Comparison of ENCODE assay signal across 20 cellular contexts in the genomic region with DNA sequence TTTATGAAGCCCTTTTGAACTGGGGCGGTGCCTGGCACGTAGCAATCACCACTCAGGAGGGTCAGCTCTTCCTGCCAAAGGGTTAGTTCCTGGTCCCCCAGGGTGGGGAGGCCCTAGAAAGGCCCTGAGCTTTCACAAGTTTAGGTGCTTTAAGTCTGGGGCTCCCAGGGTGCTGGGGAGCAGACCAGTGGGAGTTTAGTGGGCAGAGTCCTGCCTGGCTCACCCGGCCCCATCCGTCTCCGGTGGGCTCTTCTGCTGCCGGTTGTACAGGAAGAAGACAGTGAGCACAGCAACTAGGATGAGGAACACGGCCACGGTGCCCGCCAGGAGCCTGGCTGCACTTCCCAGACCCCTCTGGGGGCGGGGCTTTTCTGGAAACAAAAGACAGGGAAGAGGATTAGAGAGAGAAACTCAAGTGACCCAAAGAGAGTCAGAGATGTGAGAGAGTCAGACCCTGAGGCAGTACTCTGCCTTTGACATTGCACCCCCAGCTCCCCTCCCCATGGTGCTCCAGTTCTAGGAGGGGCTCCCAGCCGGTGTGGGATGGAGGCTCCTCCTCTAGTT.
DNase-seq lines count a peak whose midpoint lies in the region; ATAC-seq and TF ChIP-seq lines count a peak whose summit lies in the region.
"Had no signal": no experiment of that assay in that cellular context is flagged by ENCODE, and none has a peak within 500 bp of the region (broad histone marks: within the 10 kb centered on the region; RNA-seq: fewer than 3 reads in every experiment).

No MANE protein-coding gene starts in this region.

- H3K27ac Mint-ChIP-seq in WTC11 = no peak overlapping the region
- no peak overlapping the region for H3K27ac Mint-ChIP-seq in activated CD4-positive, alpha-beta T cell treated with anti-CD3 and anti-CD28 coated beads for 36 hours
- H3K27ac Mint-ChIP-seq: CD8-positive, alpha-beta T cell; HFFc6 had no signal

- H3K23ac ChIP-seq in IMR-90 (ENCODE audit: low read depth, low read length) = no peak overlapping the region

- H3K79me1 ChIP-seq in IMR-90 (ENCODE audit: low read depth in 1 of 2, low read length in 2 of 2) = no peaks in the 10 kb centered on the region

- dilution Hi-C loops in IMR-90 (cut with HindIII; ENCODE audit: low sequenced_read_pairs, unreplicated experiment) = no loop called here

- H2AFZ ChIP-seq in IMR-90 (replicated peaks; ENCODE audit: low read length, poor library complexity) (peak overlapping the region; percentile 21), osteoblast (ENCODE audit: low read length) (no peak overlapping the region)

- H3K79me2 ChIP-seq in osteoblast (ENCODE audit: insufficient read depth, low read length) = no peaks in the 10 kb centered on the region

- H3K36me3 Mint-ChIP-seq in WTC11 = no peaks in the 10 kb centered on the region
- no peaks in the 10 kb centered on the region for H3K36me3 Mint-ChIP-seq in activated CD4-positive, alpha-beta T cell treated with anti-CD3 and anti-CD28 coated beads for 36 hours (ENCODE audit: low read depth)
- H3K36me3 Mint-ChIP-seq: CD8-positive, alpha-beta T cell; IgD-negative memory B cell had no signal

- intact Hi-C loops in IMR-90 (cut with micrococcal nuclease) = loop anchor here (5.0 kb wide), 1 partner anchor 157 kb away; no protein-coding TSS in a partner anchor
- intact Hi-C loops in activated CD4-positive, alpha-beta T cell treated with anti-CD3 and anti-CD28 coated beads for 36 hours (cut with DNase I, micrococcal nuclease) = no loop called here

- no peaks in the 10 kb centered on the region for H3K9me3 ChIP-seq in IMR-90 (ENCODE audit: control insufficient read depth, insufficient read depth, low read length)
- no peaks in the 10 kb centered on the region for H3K9me3 ChIP-seq in osteoblast (ENCODE audit: low read depth, low read length)
- H3K9me3 ChIP-seq: A549; BLaER1 treated with 17β-estradiol and CSF1 and Interleukin-3, amounts not matched to agents 10 nM and 100 nM had no signal

- H3K9ac ChIP-seq in IMR-90 (ENCODE audit: low read depth, low read length) = no peak overlapping the region
- H3K9ac ChIP-seq: BLaER1 treated with 17β-estradiol and CSF1 and Interleukin-3, amounts not matched to agents 10 nM and 100 nM had no signal

- no peaks in the 10 kb centered on the region for H4K20me1 ChIP-seq in IMR-90 (ENCODE audit: insufficient read depth, low read length)
- H4K20me1 ChIP-seq in osteoblast (ENCODE audit: insufficient read depth, low read length) = no peaks in the 10 kb centered on the region

- no peak overlapping the region for H3K18ac ChIP-seq in IMR-90 (ENCODE audit: low read depth, low read length)

- H4K5ac ChIP-seq in IMR-90 (ENCODE audit: low read depth, low read length) = no peak overlapping the region

- BruUV-seq in IMR-90 (replicated peaks; lab: Mats Ljungman, UMichigan) = no TSS peak

- no peaks in the 10 kb centered on the region for H3K36me3 ChIP-seq in IMR-90 (ENCODE audit: control insufficient read depth, insufficient read depth, low read length)
- no peaks in the 10 kb centered on the region for H3K36me3 ChIP-seq in osteoblast (ENCODE audit: insufficient read depth, low read length)
- H3K36me3 ChIP-seq: BLaER1 treated with 17β-estradiol and CSF1 and Interleukin-3, amounts not matched to agents 10 nM and 100 nM had no signal

- H3K56ac ChIP-seq in IMR-90 (ENCODE audit: extremely low read depth, insufficient read depth, low read length) = no peak overlapping the region

- TF ChIP-seq RAD21 in IMR-90 (IDR thresholded peaks at IDR 0.05; ENCODE audit: low read length) = no peak

- H3K27ac ChIP-seq in IMR-90 (ENCODE audit: insufficient read depth, low read length) (no peak overlapping the region), osteoblast (ENCODE audit: low read depth, low read length) (no peak overlapping the region)
- H3K27ac ChIP-seq: 22Rv1; A549; BLaER1 treated with 17β-estradiol and CSF1 and Interleukin-3, amounts not matched to agents 10 nM and 100 nM had no signal

- TF ChIP-seq CTCF in IMR-90 (conservative IDR thresholded peaks at IDR 0.05; ENCODE audit: low read depth, low read length) (no peak), WTC11 (IDR thresholded peaks at IDR 0.05) (no peak), osteoblast (IDR thresholded peaks at IDR 0.05; ENCODE audit: extremely low read depth, low read depth, low read length) (no peak)

- POLR2A ChIA-PET in IMR-90 (lab: Charles Lee; ENCODE audit: unreplicated experiment) (no interaction called here), WTC11 (lab: Charles Lee) (no interaction called here)
- POLR2A ChIA-PET in activated CD4-positive, alpha-beta T cell treated with anti-CD3 and anti-CD28 coated beads for 36 hours (lab: Charles Lee) = no interaction called here

- no peak overlapping the region for H2AK9ac ChIP-seq in IMR-90 (replicated peaks; ENCODE audit: low read depth, low read length, poor library complexity)

- no peak overlapping the region for H4K91ac ChIP-seq in IMR-90 (ENCODE audit: insufficient read depth, low read depth, low read length)

- H3K4me1 ChIP-seq in IMR-90 (ENCODE audit: control insufficient read depth, insufficient read depth, low read length) (no peaks in the 10 kb centered on the region), osteoblast (ENCODE audit: insufficient read depth, low read length) (no peaks in the 10 kb centered on the region)
- H3K4me1 ChIP-seq: A549; BLaER1 treated with 17β-estradiol and CSF1 and Interleukin-3, amounts not matched to agents 10 nM and 100 nM had no signal

- no peak overlapping the region for H3K4ac ChIP-seq in IMR-90 (ENCODE audit: low read depth, low read length)

- 44% methylated on average over 9 of the region's 11 CpGs; no CpG with 5 or more reads in 1 of the 2 experiments for WGBS in IMR-90 (ENCODE audit: extremely low coverage in 2 of 2, insufficient read length in 1 of 2), 2 experiments

- no peak for TF ChIP-seq POLR2A in IMR-90 (IDR thresholded peaks at IDR 0.05; ENCODE audit: low read depth, low read length)

- H3K27me3 Mint-ChIP-seq in WTC11 (ENCODE audit: low read depth) = peaks cover 12% of the 10 kb centered on the region
- H3K27me3 Mint-ChIP-seq in activated CD4-positive, alpha-beta T cell treated with anti-CD3 and anti-CD28 coated beads for 36 hours = peaks cover 6% of the 10 kb centered on the region

- DNase-seq in NCI-H82 (lab: John Stamatoyannopoulos, UW) (peak; percentile 20), NCI-H82 treated with DMSO at 0.1 percent for 48 hours (lab: John Stamatoyannopoulos, UW; ENCODE audit: unreplicated experiment) (no peak), IMR-90 (no peak), WTC11 (ENCODE audit: low spot score) (no peak), osteoblast (ENCODE audit: insufficient read length, low spot score, missing footprints) (peak; percentile 57)
- no peak for DNase-seq in activated naive CD4-positive, alpha-beta T cell (lab: John Stamatoyannopoulos, UW)
- DNase-seq in activated CD4-positive, CD25-positive, alpha-beta regulatory T cell treated with anti-CD3 and anti-CD28 coated beads, Interleukin-2, amount 50 U/mL, for 72 hours = no peak
- no peak for DNase-seq in activated CD4-positive, alpha-beta T cell treated with anti-CD3 and anti-CD28 coated beads for 36 hours
- DNase-seq: AML-193; Calu3; CD8-positive, alpha-beta T cell; DMS79 treated with DMSO at 0.1 percent for 48 hours; GF-D8; HFFc6 had no signal

- CTCF ChIA-PET in IMR-90 (lab: Yijun Ruan, JAX) = no interaction called here
- CTCF ChIA-PET in WTC11 (lab: Charles Lee) = interaction anchor here (1.8 to 11.2 kb wide), 3 partner anchors 10 to 90 kb away, joined by 6 to 95 read pairs (median 15); partner anchors contain the start of gene NECTIN1
- CTCF ChIA-PET in activated CD4-positive, alpha-beta T cell treated with anti-CD3 and anti-CD28 coated beads for 36 hours (lab: Charles Lee) = no interaction called here

- H2AK5ac ChIP-seq in IMR-90 (ENCODE audit: low read depth, low read length) = no peak overlapping the region

- H4K8ac ChIP-seq in IMR-90 (ENCODE audit: low read depth in 2 of 2, low read length in 2 of 2) = no peak overlapping the region

- H3K14ac ChIP-seq in IMR-90 (replicated peaks; ENCODE audit: low read depth, low read length) = no peak overlapping the region

- H3K27me3 ChIP-seq in IMR-90 (ENCODE audit: control insufficient read depth, insufficient read depth, low read length) (peaks cover 55% of the 10 kb centered on the region), osteoblast (ENCODE audit: insufficient read depth, low read length) (peaks cover 5% of the 10 kb centered on the region)
- H3K27me3 ChIP-seq: BLaER1 treated with 17β-estradiol and CSF1 and Interleukin-3, amounts not matched to agents 10 nM and 100 nM had no signal

- H3K9me1 ChIP-seq in IMR-90 (ENCODE audit: insufficient read depth, low read length) = no peaks in the 10 kb centered on the region

- H3K4me2 ChIP-seq in IMR-90 (ENCODE audit: low read depth, low read length) = no peak overlapping the region
- H3K4me2 ChIP-seq in osteoblast (ENCODE audit: insufficient read depth, low read length) = no peak overlapping the region
- H3K4me2 ChIP-seq: A549 had no signal

- ATAC-seq in IMR-90 (ENCODE audit: low read depth) (no peak), WTC11 (peak; percentile 30)
- ATAC-seq in activated CD4-positive, alpha-beta T cell treated with anti-CD3 and anti-CD28 coated beads for 36 hours = no peak
- ATAC-seq: A549; CD8-positive, alpha-beta T cell; GM12878; HCT116 had no signal

- H3K4me3 ChIP-seq in IMR-90 (ENCODE audit: insufficient read depth, low read depth, low read length) (no peak overlapping the region), osteoblast (ENCODE audit: insufficient read depth, low read length) (no peak overlapping the region)
- H3K4me3 ChIP-seq: A549; BLaER1 treated with 17β-estradiol and CSF1 and Interleukin-3, amounts not matched to agents 10 nM and 100 nM; GM12878 had no signal

- no peak overlapping the region for H3K4me3 Mint-ChIP-seq in WTC11
- no peak overlapping the region for H3K4me3 Mint-ChIP-seq in activated CD4-positive, alpha-beta T cell treated with anti-CD3 and anti-CD28 coated beads for 36 hours
- H3K4me3 Mint-ChIP-seq: CD8-positive, alpha-beta T cell; HFFc6; IgD-negative memory B cell had no signal

- no peak overlapping the region for H2BK15ac ChIP-seq in IMR-90 (ENCODE audit: low read depth, low read length)

- H3K4me1 Mint-ChIP-seq in WTC11 = peaks cover 10% of the 10 kb centered on the region
- no peaks in the 10 kb centered on the region for H3K4me1 Mint-ChIP-seq in activated CD4-positive, alpha-beta T cell treated with anti-CD3 and anti-CD28 coated beads for 36 hours
- H3K4me1 Mint-ChIP-seq: IgD-negative memory B cell had no signal

- H3K9me3 Mint-ChIP-seq in WTC11 = no peaks in the 10 kb centered on the region
- H3K9me3 Mint-ChIP-seq in activated CD4-positive, alpha-beta T cell treated with anti-CD3 and anti-CD28 coated beads for 36 hours (ENCODE audit: low read depth) = no peaks in the 10 kb centered on the region
- H3K9me3 Mint-ChIP-seq: CD8-positive, alpha-beta T cell; HFFc6 had no signal

- H2BK20ac ChIP-seq in IMR-90 (ENCODE audit: low read depth, low read length) = no peak overlapping the region

- H2BK5ac ChIP-seq in IMR-90 (ENCODE audit: low read depth, low read length, poor library complexity, severe bottlenecking) = no peak overlapping the region

- in situ Hi-C loops in IMR-90 (cut with MboI; ENCODE audit: low sequenced_read_pairs) = no loop called here

- no peak overlapping the region for H2BK120ac ChIP-seq in IMR-90 (ENCODE audit: low read depth, low read length)

TF ChIP-seq in WTC11, 78 proteins besides CTCF, POLR2A, EP300 and RAD21 (continues in another document):
- TF ChIP-seq ZNF219 (CRISPR knock-in tag; IDR thresholded peaks at IDR 0.05; ENCODE audit: borderline replicate concordance) (no peak), GABPB1 (CRISPR knock-in tag; IDR thresholded peaks at IDR 0.05) (no peak)

Comparison
In these comparisons a context has a peak if more than half of its experiments do, and no peak if none do; other contexts are left out.
1. DNase-seq: peak in NCI-H82 (single experiment) and osteoblast (single experiment); none in NCI-H82 treated with DMSO at 0.1 percent for 48 hours (single experiment), IMR-90 (single experiment), WTC11 (single experiment), activated naive CD4-positive, alpha-beta T cell (0 of 4), activated CD4-positive, CD25-positive, alpha-beta regulatory T cell treated with anti-CD3 and anti-CD28 coated beads, Interleukin-2, amount 50 U/mL, for 72 hours (single experiment) and activated CD4-positive, alpha-beta T cell treated with anti-CD3 and anti-CD28 coated beads for 36 hours (single experiment).